Comparison of ENCODE assay signal across 13 cellular contexts in genomic region chr1:32186077-32186476, GRCh38. TPM values are rescaled to one million over a fixed set of nuclear protein-coding genes. Genes with fewer than 3 reads are reported as not detected.
DNase-seq lines count a peak whose midpoint lies in the region; ATAC-seq lines count a peak whose summit lies in the region.
"Had no signal": no experiment of that assay in that cellular context is flagged by ENCODE, and none has a peak within 500 bp of the region (broad histone marks: within the 10 kb centered on the region; RNA-seq: fewer than 3 reads in every experiment).

No MANE protein-coding gene starts in this region.

- H3K9me3 Mint-ChIP-seq in stimulated activated naive CD8-positive, alpha-beta T cell treated with anti-CD3 and anti-CD28 coated beads, Interleukin-15, Interleukin-2, amounts not matched to agents 100 ng/mL and 50 ng/mL, for 24 hours, result no peaks in the 10 kb centered on the region
- H3K9me3 Mint-ChIP-seq in activated naive CD8-positive, alpha-beta T cell (ENCODE audit: low read depth), result no peaks in the 10 kb centered on the region
- H3K9me3 Mint-ChIP-seq: effector memory CD8-positive, alpha-beta T cell had no signal

- peaks cover 49% of the 10 kb centered on the region for H3K4me1 Mint-ChIP-seq in stimulated activated naive CD8-positive, alpha-beta T cell treated with anti-CD3 and anti-CD28 coated beads, Interleukin-15, Interleukin-2, amounts not matched to agents 100 ng/mL and 50 ng/mL, for 24 hours (ENCODE audit: low read depth)
- peaks cover 39% of the 10 kb centered on the region for H3K4me1 Mint-ChIP-seq in activated naive CD8-positive, alpha-beta T cell (ENCODE audit: low read depth)

- no peaks in the 10 kb centered on the region for H3K27me3 Mint-ChIP-seq in stimulated activated naive CD8-positive, alpha-beta T cell treated with anti-CD3 and anti-CD28 coated beads, Interleukin-15, Interleukin-2, amounts not matched to agents 100 ng/mL and 50 ng/mL, for 24 hours
- H3K27me3 Mint-ChIP-seq in activated naive CD8-positive, alpha-beta T cell, result no peaks in the 10 kb centered on the region
- H3K27me3 Mint-ChIP-seq: effector memory CD8-positive, alpha-beta T cell had no signal

- peaks cover 84% of the 10 kb centered on the region for H3K36me3 Mint-ChIP-seq in stimulated activated naive CD8-positive, alpha-beta T cell treated with anti-CD3 and anti-CD28 coated beads, Interleukin-15, Interleukin-2, amounts not matched to agents 100 ng/mL and 50 ng/mL, for 24 hours (ENCODE audit: low read depth)
- peaks cover 22% of the 10 kb centered on the region for H3K36me3 Mint-ChIP-seq in activated naive CD8-positive, alpha-beta T cell

- DNase-seq in stimulated activated naive CD8-positive, alpha-beta T cell treated with anti-CD3 and anti-CD28 coated beads, Interleukin-15, Interleukin-2, amounts not matched to agents 100 U/mL and 50 U/mL, for 24 hours, result no peak
- no peak for DNase-seq in hippocampal formation (lab: John Stamatoyannopoulos, UW)
- no peak for DNase-seq in Ammon's horn (ENCODE audit: low spot score)
- DNase-seq in left cardiac atrium, result no peak
- DNase-seq: BE2C; effector memory CD8-positive, alpha-beta T cell; left ventricle myocardium inferior; NCI-H2029 had no signal

- peak overlapping the region; percentile 94 for H3K27ac Mint-ChIP-seq in stimulated activated naive CD8-positive, alpha-beta T cell treated with anti-CD3 and anti-CD28 coated beads, Interleukin-15, Interleukin-2, amounts not matched to agents 100 ng/mL and 50 ng/mL, for 24 hours
- H3K27ac Mint-ChIP-seq in activated naive CD8-positive, alpha-beta T cell, result peak overlapping the region; percentile 87
- H3K27ac Mint-ChIP-seq: effector memory CD8-positive, alpha-beta T cell had no signal

- intact Hi-C loops in left cardiac atrium (cut with DNase I), result no loop called here

- peak overlapping the region; percentile 57 for H3K4me3 Mint-ChIP-seq in stimulated activated naive CD8-positive, alpha-beta T cell treated with anti-CD3 and anti-CD28 coated beads, Interleukin-15, Interleukin-2, amounts not matched to agents 100 ng/mL and 50 ng/mL, for 24 hours
- H3K4me3 Mint-ChIP-seq in activated naive CD8-positive, alpha-beta T cell, result peak overlapping the region; percentile 66
- H3K4me3 Mint-ChIP-seq: effector memory CD8-positive, alpha-beta T cell had no signal

- ATAC-seq in stimulated activated naive CD8-positive, alpha-beta T cell treated with anti-CD3 and anti-CD28 coated beads, Interleukin-15, Interleukin-2, amounts not matched to agents 100 U/mL and 50 U/mL, for 24 hours, result no peak
- ATAC-seq in left cardiac atrium, result no peak
- ATAC-seq: effector memory CD8-positive, alpha-beta T cell; SK-N-SH treated with all-trans-retinoic acid at 6 μM for 48 hours had no signal

RNA-seq across cellular contexts. Expression of gene TXLNA, which starts 6.6 kb away (rescaled TPM):
- total RNA-seq in left cardiac atrium, result 10 to 100 TPM; 20.3 to 35.6 TPM

RNA-seq across cellular contexts. Expression of gene CCDC28B, which starts 14.3 kb away (rescaled TPM):
- total RNA-seq in left cardiac atrium, result 10 to 100 TPM in 1 of 2 donors, 1 to 10 TPM in 1; 7.5 to 13.8 TPM

RNA-seq across cellular contexts. Expression of gene IQCC, which starts 19.4 kb away (rescaled TPM):
- total RNA-seq in left cardiac atrium, result under 1 TPM; 0.76 to 0.97 TPM

RNA-seq across cellular contexts. Expression of gene DCDC2B, which starts 22.8 kb away (rescaled TPM):
- total RNA-seq in left cardiac atrium, result not detected
- total RNA-seq: glomerular endothelial cell, left ventricle myocardium inferior, omental fat pad had no signal

RNA-seq across cellular contexts. Expression of gene TMEM234, which starts 36.1 kb away (rescaled TPM):
- total RNA-seq in left cardiac atrium, result 1 to 10 TPM; 8.8 to 9.9 TPM
